ENCODE assay signal across 8 cellular contexts in the genomic region with DNA sequence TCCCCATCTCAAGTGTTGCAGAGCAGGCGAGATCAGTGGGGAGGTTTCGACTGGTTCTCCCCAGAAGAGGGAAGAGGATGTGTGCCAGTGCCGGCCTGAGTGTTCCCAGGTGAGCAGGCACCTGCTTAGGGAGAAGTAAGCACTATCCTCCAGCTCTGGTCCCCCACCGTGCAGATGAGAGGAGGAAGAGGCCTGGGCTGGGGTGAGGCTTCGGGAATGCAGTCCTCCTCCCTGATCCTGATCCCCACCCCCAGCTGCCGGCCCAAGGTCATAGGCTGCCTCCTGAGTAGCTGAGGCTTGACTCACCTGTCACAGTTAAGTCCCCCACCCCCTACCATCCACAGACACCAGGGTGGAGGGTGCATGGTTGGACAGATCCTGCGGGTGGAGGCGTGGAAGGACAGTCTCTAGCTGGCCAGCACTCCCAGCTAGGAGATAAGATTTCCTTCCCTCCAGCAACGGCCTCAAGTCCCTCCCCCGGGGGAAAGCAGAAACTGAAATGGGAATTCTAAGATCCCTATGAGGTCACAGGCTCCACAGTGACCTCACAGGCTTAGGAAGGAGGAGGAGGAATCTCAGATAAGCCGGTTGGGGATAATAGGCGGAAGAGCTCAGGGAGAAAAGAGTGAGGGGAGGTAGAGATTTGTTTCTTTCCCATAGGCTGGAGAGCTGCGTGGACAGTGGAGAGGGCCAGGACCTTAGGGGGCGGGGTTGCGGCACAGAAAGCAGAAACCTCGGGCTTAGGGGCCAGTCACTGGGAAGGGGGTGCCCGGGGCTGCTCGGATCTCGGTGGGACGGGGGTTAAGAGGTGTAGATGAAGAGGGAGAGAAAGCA. TPM values are rescaled to one million over a fixed set of nuclear protein-coding genes. Genes with fewer than 3 reads are reported as not detected.
A peak's percentile ranks its signal among the peaks of the same experiment; 100 is the strongest.
DNase-seq lines count a peak whose midpoint lies in the region; ATAC-seq, FAIRE-seq and TF ChIP-seq lines count a peak whose summit lies in the region.

No MANE protein-coding gene starts in this region.

- WGBS in HepG2 (ENCODE audit: low lambda C conversion rate), result 10% methylated on average over 14 of the region's 20 CpGs

- peaks cover 42% of the 10 kb centered on the region for H3K4me1 ChIP-seq in HepG2 (ENCODE audit: insufficient read depth, low read length)

- in situ Hi-C loops in HepG2 (cut with HindIII; ENCODE audit: extremely low pct_ligation_motif_present, low pct_unique_long_range_greater_than_20kb), result no loop called here

- TF ChIP-seq POLR2A in HepG2 (IDR thresholded peaks at IDR 0.05; ENCODE audit: insufficient read depth in 1 of 2, low read depth in 2 of 2, low read length in 2 of 2), result no peak

- peak overlapping the region; percentile 81 for H3K27ac ChIP-seq in HepG2 (ENCODE audit: extremely low read length, insufficient read depth, low read length)
- H3K27ac ChIP-seq in temporal lobe (ENCODE audit: low read depth, low read length), result peak overlapping the region; percentile 75

- CTCF ChIA-PET in HepG2 (lab: Yijun Ruan, JAX; ENCODE audit: low intra/inter-chr PET ratio, low total read pairs), result no interaction called here

- peaks cover 6% of the 10 kb centered on the region for H3K79me2 ChIP-seq in HepG2 (ENCODE audit: insufficient read depth, low read length)

- TF ChIP-seq EP300 in HepG2 (IDR thresholded peaks at IDR 0.05; ENCODE audit: low read depth in 2 of 2, low read length in 2 of 2), result no peak
- TF ChIP-seq EP300 in HepG2 (CRISPR knock-in tag; IDR thresholded peaks at IDR 0.05; ENCODE audit: borderline replicate concordance), result no peak

- FAIRE-seq in HepG2 (lab: Jason Lieb, UNC), result no peak

- H3K9ac ChIP-seq in HepG2 (ENCODE audit: insufficient read depth, low read depth, low read length), result peak overlapping the region; percentile 94

- POLR2A ChIA-PET in HepG2 (lab: Yijun Ruan, JAX), result interaction anchor here (0.7 to 4.1 kb wide), 15 partner anchors 10 to 268 kb away, joined by 3 to 73 read pairs (median 11); a partner anchor contains a TSS

- H3K4me2 ChIP-seq in HepG2 (ENCODE audit: low read depth, low read length), result peak overlapping the region; percentile 94

- BruUV-seq in HepG2 (replicated peaks; lab: Mats Ljungman, UMichigan), result TSS peak; percentile 54

- no peak for TF ChIP-seq RAD21 in HepG2 (CRISPR knock-in tag; IDR thresholded peaks at IDR 0.05)

- intact Hi-C loops in HepG2 (cut with micrococcal nuclease; ENCODE audit: unreplicated experiment), result no loop called here

- TF ChIP-seq CTCF in choroid plexus epithelial cell (conservative IDR thresholded peaks at IDR 0.05; ENCODE audit: low read depth, low read length) (no peak), HepG2 (CRISPR knock-in tag; IDR thresholded peaks at IDR 0.05) (no peak)

- DNase-seq in NOMO-1 treated with DMSO at 0.1 percent for 48 hours (lab: John Stamatoyannopoulos, UW; ENCODE audit: unreplicated experiment) (peak; percentile 35), NOMO-1 treated with dmso at 0.1 percent for 144 hours (lab: John Stamatoyannopoulos, UW; ENCODE audit: unreplicated experiment) (no peak), NCI-H748 (lab: John Stamatoyannopoulos, UW; ENCODE audit: unreplicated experiment) (peak; percentile 62), choroid plexus epithelial cell (ENCODE audit: low read depth) (peak; percentile 68), HepG2 (ENCODE audit: low spot score) (peak; percentile 35), NK-92 (lab: John Stamatoyannopoulos, UW; ENCODE audit: unreplicated experiment) (no peak)

- H3K4me3 ChIP-seq in choroid plexus epithelial cell (ENCODE audit: low read depth, low read length) (peak overlapping the region; percentile 95), HepG2 (replicated peaks in 1 of 3; ENCODE audit: insufficient read depth in 1 of 3, low read depth in 2 of 3, low read length in 3 of 3) (peak overlapping the region; percentile 80 to 98 (median 86))

- H3K36me3 ChIP-seq in HepG2 (replicated peaks in 1 of 2; ENCODE audit: control insufficient read depth in 1 of 2, insufficient read depth in 2 of 2, low read length in 2 of 2), result peaks cover 8 to 18% of the 10 kb centered on the region in 2 experiments; a peak in 4 of 5 replicates

- no peak overlapping the region for H2AFZ ChIP-seq in HepG2 (ENCODE audit: low read length)

- no peaks in the 10 kb centered on the region for H3K9me3 ChIP-seq in HepG2 (ENCODE audit: low read length)

- H3K27me3 ChIP-seq in HepG2 (ENCODE audit: control insufficient read depth in 1 of 2, insufficient read depth in 2 of 2, low read length in 2 of 2), result no peaks in the 10 kb centered on the region; a peak in 1 of 5 replicates

- ATAC-seq in HepG2 (no peak), HG03139 (IDR thresholded peaks at IDR 0.05; ENCODE audit: unreplicated experiment) (no peak)

- H4K20me1 ChIP-seq in HepG2 (ENCODE audit: insufficient read depth, low read length), result peaks cover 8% of the 10 kb centered on the region; the same call in 1 of the 2 replicates

RNA-seq across cellular contexts. Expression of a gene that starts 1.0 kb away (rescaled TPM):
- total RNA-seq in HepG2 (2016; rRNA removed; fragmentation: Illumina TruSeq; extraction: Trizol) (2.9 and 7.0 TPM in 2 replicates), temporal lobe (4.9 TPM)
- 10.0 and 10.9 TPM in 2 replicates for total RNA-seq in HepG2 (2016; cell fraction: cytosol; rRNA removed; fragmentation: Illumina TruSeq; extraction: Trizol; ENCODE audit: low read depth)
- total RNA-seq in HepG2 (2016; cell fraction: insoluble cytoplasmic fraction; rRNA removed; fragmentation: Illumina TruSeq; extraction: Trizol), result 3.0 and 6.9 TPM in 2 replicates
- total RNA-seq in HepG2 (2016; cell fraction: membrane; rRNA removed; fragmentation: Illumina TruSeq; extraction: Trizol), result 2.9 and 3.8 TPM in 2 replicates
- 9.9 and 11.5 TPM in 2 replicates for total RNA-seq in HepG2 (2016; cell fraction: nucleus; rRNA removed; fragmentation: Illumina TruSeq; extraction: Trizol)
- polyA plus RNA-seq in HepG2 (2011; rRNA removed), result 9.3 and 11.1 TPM in 2 replicates
- polyA plus RNA-seq in HepG2 (2011; cell fraction: cytosol; rRNA removed), result 1.9 and 2.9 TPM in 2 replicates
- 106 and 117 TPM in 2 replicates for polyA plus RNA-seq in HepG2 (2011; cell fraction: nucleus; rRNA removed)
- polyA plus RNA-seq in HepG2 (2012), result 10.1 and 13.5 TPM in 2 replicates
- 1.1 and 1.2 TPM in 2 replicates for polyA plus RNA-seq in HepG2 (2016; cell fraction: cytosol; fragmentation: Illumina TruSeq; extraction: Trizol; ENCODE audit: low read depth)
- polyA plus RNA-seq in HepG2 (2016; cell fraction: insoluble cytoplasmic fraction; fragmentation: Illumina TruSeq; extraction: Trizol; ENCODE audit: low read depth), result 5.9 and 7.3 TPM in 2 replicates
- 1.5 and 2.1 TPM in 2 replicates for polyA plus RNA-seq in HepG2 (2016; cell fraction: membrane; fragmentation: Illumina TruSeq; extraction: Trizol; ENCODE audit: low read depth)
- polyA plus RNA-seq in HepG2 (2016; cell fraction: nucleus; fragmentation: Illumina TruSeq; extraction: Trizol; ENCODE audit: insufficient read depth, low read depth), result 38.5 and 39.0 TPM in 2 replicates
- polyA minus RNA-seq in HepG2 (2011; rRNA and poly(A)+ RNA removed; ENCODE audit: low replicate concordance), result 11.4 and 13.8 TPM in 2 replicates
- polyA minus RNA-seq in HepG2 (2011; cell fraction: cytosol; rRNA and poly(A)+ RNA removed), result 8.0 and 17.6 TPM in 2 replicates
- 25.9 and 27.4 TPM in 2 replicates for polyA minus RNA-seq in HepG2 (2011; cell fraction: nucleus; rRNA and poly(A)+ RNA removed)

RNA-seq across cellular contexts. Expression of a gene that starts 1.2 kb away (rescaled TPM):
- 0.13 and 0.20 TPM in 2 replicates for total RNA-seq in HepG2 (2016; rRNA removed; fragmentation: Illumina TruSeq; extraction: Trizol)
- 0.18 and 0.61 TPM in 2 replicates for total RNA-seq in HepG2 (2016; cell fraction: cytosol; rRNA removed; fragmentation: Illumina TruSeq; extraction: Trizol; ENCODE audit: low read depth)
- 0.24 TPM in 1 of 2 replicates, not detected in the other for total RNA-seq in HepG2 (2016; cell fraction: insoluble cytoplasmic fraction; rRNA removed; fragmentation: Illumina TruSeq; extraction: Trizol)
- 0.12 and 0.21 TPM in 2 replicates for total RNA-seq in HepG2 (2016; cell fraction: membrane; rRNA removed; fragmentation: Illumina TruSeq; extraction: Trizol)
- 0.56 TPM in 1 of 2 replicates, not detected in the other for total RNA-seq in HepG2 (2016; cell fraction: nucleus; rRNA removed; fragmentation: Illumina TruSeq; extraction: Trizol)
- 0.31 and 0.55 TPM in 2 replicates for polyA plus RNA-seq in HepG2 (2011; rRNA removed)
- polyA plus RNA-seq in HepG2 (2011; cell fraction: cytosol; rRNA removed), result 0.31 and 0.32 TPM in 2 replicates
- polyA plus RNA-seq in HepG2 (2011; cell fraction: nucleus; rRNA removed), result 2.0 and 2.1 TPM in 2 replicates
- 0.15 and 0.31 TPM in 2 replicates for polyA plus RNA-seq in HepG2 (2012)
- 0.08 and 0.10 TPM in 2 replicates for polyA plus RNA-seq in HepG2 (2016; cell fraction: cytosol; fragmentation: Illumina TruSeq; extraction: Trizol; ENCODE audit: low read depth)
- 0.21 and 0.26 TPM in 2 replicates for polyA plus RNA-seq in HepG2 (2016; cell fraction: insoluble cytoplasmic fraction; fragmentation: Illumina TruSeq; extraction: Trizol; ENCODE audit: low read depth)
- polyA plus RNA-seq in HepG2 (2016; cell fraction: membrane; fragmentation: Illumina TruSeq; extraction: Trizol; ENCODE audit: low read depth), result 0.14 and 0.22 TPM in 2 replicates
- polyA plus RNA-seq in HepG2 (2016; cell fraction: nucleus; fragmentation: Illumina TruSeq; extraction: Trizol; ENCODE audit: insufficient read depth, low read depth), result 0.38 and 0.51 TPM in 2 replicates
- 0.80 and 0.94 TPM in 2 replicates for polyA minus RNA-seq in HepG2 (2011; rRNA and poly(A)+ RNA removed; ENCODE audit: low replicate concordance)
- not detected in 2 replicates for polyA minus RNA-seq in HepG2 (2011; cell fraction: cytosol; rRNA and poly(A)+ RNA removed)
- polyA minus RNA-seq in HepG2 (2011; cell fraction: nucleus; rRNA and poly(A)+ RNA removed), result 0.26 and 0.50 TPM in 2 replicates
- not detected for total RNA-seq in temporal lobe

RNA-seq across cellular contexts. Expression of a gene that starts 11.2 kb away (rescaled TPM):
- 0.15 TPM in 1 of 2 replicates, not detected in the other for total RNA-seq in HepG2 (2016; rRNA removed; fragmentation: Illumina TruSeq; extraction: Trizol)
- total RNA-seq in HepG2 (2016; cell fraction: cytosol; rRNA removed; fragmentation: Illumina TruSeq; extraction: Trizol; ENCODE audit: low read depth), result not detected in 2 replicates
- not detected in 2 replicates for total RNA-seq in HepG2 (2016; cell fraction: insoluble cytoplasmic fraction; rRNA removed; fragmentation: Illumina TruSeq; extraction: Trizol)
- not detected in 2 replicates for total RNA-seq in HepG2 (2016; cell fraction: membrane; rRNA removed; fragmentation: Illumina TruSeq; extraction: Trizol)
- total RNA-seq in HepG2 (2016; cell fraction: nucleus; rRNA removed; fragmentation: Illumina TruSeq; extraction: Trizol), result not detected in 2 replicates
- polyA plus RNA-seq in HepG2 (2011; rRNA removed), result 0.20 TPM in 2 replicates
- 0.13 TPM in 1 of 2 replicates, not detected in the other for polyA plus RNA-seq in HepG2 (2011; cell fraction: cytosol; rRNA removed)
- polyA plus RNA-seq in HepG2 (2011; cell fraction: nucleus; rRNA removed), result 2.5 and 2.6 TPM in 2 replicates
- polyA plus RNA-seq in HepG2 (2012), result 0.70 and 1.9 TPM in 2 replicates
- polyA plus RNA-seq in HepG2 (2016; cell fraction: cytosol; fragmentation: Illumina TruSeq; extraction: Trizol; ENCODE audit: low read depth), result 0.32 and 0.41 TPM in 2 replicates
- polyA plus RNA-seq in HepG2 (2016; cell fraction: insoluble cytoplasmic fraction; fragmentation: Illumina TruSeq; extraction: Trizol; ENCODE audit: low read depth), result not detected in 2 replicates
- polyA plus RNA-seq in HepG2 (2016; cell fraction: membrane; fragmentation: Illumina TruSeq; extraction: Trizol; ENCODE audit: low read depth), result not detected in 2 replicates
- polyA plus RNA-seq in HepG2 (2016; cell fraction: nucleus; fragmentation: Illumina TruSeq; extraction: Trizol; ENCODE audit: insufficient read depth, low read depth), result not detected in 2 replicates
- polyA minus RNA-seq in HepG2 (2011; rRNA and poly(A)+ RNA removed; ENCODE audit: low replicate concordance), result not detected in 2 replicates
- polyA minus RNA-seq in HepG2 (2011; cell fraction: cytosol; rRNA and poly(A)+ RNA removed), result not detected in 2 replicates
- not detected in 2 replicates for polyA minus RNA-seq in HepG2 (2011; cell fraction: nucleus; rRNA and poly(A)+ RNA removed)
- 0.25 TPM for total RNA-seq in temporal lobe

RNA-seq across cellular contexts. Expression of a gene that starts 17.3 kb away (rescaled TPM):
- 3.9 and 16.0 TPM in 2 replicates for total RNA-seq in HepG2 (2016; rRNA removed; fragmentation: Illumina TruSeq; extraction: Trizol)
- total RNA-seq in HepG2 (2016; cell fraction: cytosol; rRNA removed; fragmentation: Illumina TruSeq; extraction: Trizol; ENCODE audit: low read depth), result 2.1 and 2.3 TPM in 2 replicates
- 3.3 and 18.3 TPM in 2 replicates for total RNA-seq in HepG2 (2016; cell fraction: insoluble cytoplasmic fraction; rRNA removed; fragmentation: Illumina TruSeq; extraction: Trizol)
- total RNA-seq in HepG2 (2016; cell fraction: membrane; rRNA removed; fragmentation: Illumina TruSeq; extraction: Trizol), result 1.9 and 2.0 TPM in 2 replicates
- total RNA-seq in HepG2 (2016; cell fraction: nucleus; rRNA removed; fragmentation: Illumina TruSeq; extraction: Trizol), result 20.4 and 23.8 TPM in 2 replicates
- 5.3 and 6.9 TPM in 2 replicates for polyA plus RNA-seq in HepG2 (2011; rRNA removed)
- polyA plus RNA-seq in HepG2 (2011; cell fraction: cytosol; rRNA removed), result 3.1 and 3.4 TPM in 2 replicates
- polyA plus RNA-seq in HepG2 (2011; cell fraction: nucleus; rRNA removed), result 62.1 and 64.1 TPM in 2 replicates
- 15.6 and 28.9 TPM in 2 replicates for polyA plus RNA-seq in HepG2 (2012)
- 3.5 and 3.8 TPM in 2 replicates for polyA plus RNA-seq in HepG2 (2016; cell fraction: cytosol; fragmentation: Illumina TruSeq; extraction: Trizol; ENCODE audit: low read depth)
- 6.3 and 9.1 TPM in 2 replicates for polyA plus RNA-seq in HepG2 (2016; cell fraction: insoluble cytoplasmic fraction; fragmentation: Illumina TruSeq; extraction: Trizol; ENCODE audit: low read depth)
- 3.4 and 3.6 TPM in 2 replicates for polyA plus RNA-seq in HepG2 (2016; cell fraction: membrane; fragmentation: Illumina TruSeq; extraction: Trizol; ENCODE audit: low read depth)
- polyA plus RNA-seq in HepG2 (2016; cell fraction: nucleus; fragmentation: Illumina TruSeq; extraction: Trizol; ENCODE audit: insufficient read depth, low read depth), result 81.2 and 84.3 TPM in 2 replicates
- 1.7 and 2.2 TPM in 2 replicates for polyA minus RNA-seq in HepG2 (2011; rRNA and poly(A)+ RNA removed; ENCODE audit: low replicate concordance)
- 3.4 and 4.9 TPM in 2 replicates for polyA minus RNA-seq in HepG2 (2011; cell fraction: cytosol; rRNA and poly(A)+ RNA removed)
- polyA minus RNA-seq in HepG2 (2011; cell fraction: nucleus; rRNA and poly(A)+ RNA removed), result 7.1 and 9.0 TPM in 2 replicates
- 6.9 TPM for total RNA-seq in temporal lobe

RNA-seq across cellular contexts. Expression of a gene that starts 27.4 kb away (rescaled TPM):
- total RNA-seq in HepG2 (2016; rRNA removed; fragmentation: Illumina TruSeq; extraction: Trizol), result 6.1 and 7.6 TPM in 2 replicates
- 12.3 and 20.4 TPM in 2 replicates for total RNA-seq in HepG2 (2016; cell fraction: cytosol; rRNA removed; fragmentation: Illumina TruSeq; extraction: Trizol; ENCODE audit: low read depth)
- 4.0 and 7.0 TPM in 2 replicates for total RNA-seq in HepG2 (2016; cell fraction: insoluble cytoplasmic fraction; rRNA removed; fragmentation: Illumina TruSeq; extraction: Trizol)
- 15.9 and 22.1 TPM in 2 replicates for total RNA-seq in HepG2 (2016; cell fraction: membrane; rRNA removed; fragmentation: Illumina TruSeq; extraction: Trizol)
- 4.2 and 6.2 TPM in 2 replicates for total RNA-seq in HepG2 (2016; cell fraction: nucleus; rRNA removed; fragmentation: Illumina TruSeq; extraction: Trizol)
- polyA plus RNA-seq in HepG2 (2011; rRNA removed), result 8.6 and 8.8 TPM in 2 replicates
- polyA plus RNA-seq in HepG2 (2011; cell fraction: cytosol; rRNA removed), result 3.9 and 6.3 TPM in 2 replicates
- 21.4 and 23.3 TPM in 2 replicates for polyA plus RNA-seq in HepG2 (2011; cell fraction: nucleus; rRNA removed)
- 7.9 and 11.0 TPM in 2 replicates for polyA plus RNA-seq in HepG2 (2012)
- 45.9 and 64.3 TPM in 2 replicates for polyA plus RNA-seq in HepG2 (2016; cell fraction: cytosol; fragmentation: Illumina TruSeq; extraction: Trizol; ENCODE audit: low read depth)
- 15.6 and 23.4 TPM in 2 replicates for polyA plus RNA-seq in HepG2 (2016; cell fraction: insoluble cytoplasmic fraction; fragmentation: Illumina TruSeq; extraction: Trizol; ENCODE audit: low read depth)
- polyA plus RNA-seq in HepG2 (2016; cell fraction: membrane; fragmentation: Illumina TruSeq; extraction: Trizol; ENCODE audit: low read depth), result 47.5 and 59.2 TPM in 2 replicates
- 17.4 and 18.3 TPM in 2 replicates for polyA plus RNA-seq in HepG2 (2016; cell fraction: nucleus; fragmentation: Illumina TruSeq; extraction: Trizol; ENCODE audit: insufficient read depth, low read depth)
- 3.9 and 4.7 TPM in 2 replicates for polyA minus RNA-seq in HepG2 (2011; rRNA and poly(A)+ RNA removed; ENCODE audit: low replicate concordance)
- polyA minus RNA-seq in HepG2 (2011; cell fraction: cytosol; rRNA and poly(A)+ RNA removed), result 1.7 and 2.4 TPM in 2 replicates
- 4.5 and 5.2 TPM in 2 replicates for polyA minus RNA-seq in HepG2 (2011; cell fraction: nucleus; rRNA and poly(A)+ RNA removed)
- 13.0 TPM for total RNA-seq in temporal lobe

Comparison
In these comparisons a context has a peak if more than half of its experiments do, and no peak if none do; other contexts are left out.
1. DNase-seq: peak in NOMO-1 treated with DMSO at 0.1 percent for 48 hours (single experiment), NCI-H748 (single experiment), choroid plexus epithelial cell (single experiment) and HepG2 (single experiment); none in NOMO-1 treated with dmso at 0.1 percent for 144 hours (single experiment) and NK-92 (single experiment).